8 cellular contexts compared by ENCODE assay signal in genomic region chrX:67545772-67546495, GRCh38. TPM values are rescaled to one million over a fixed set of nuclear protein-coding genes. Genes with fewer than 3 reads are reported as not detected.
A peak's percentile ranks its signal among the peaks of the same experiment; 100 is the strongest.
DNase-seq lines count a peak whose midpoint lies in the region; ATAC-seq and TF ChIP-seq lines count a peak whose summit lies in the region.

No MANE protein-coding gene starts in this region.

- H3K27ac ChIP-seq in ascending aorta (peak overlapping the region; percentile 79), iPS-20b (ENCODE audit: low read length) (no peak overlapping the region)

- H3K9me3 ChIP-seq in ascending aorta (no peaks in the 10 kb centered on the region), iPS-20b (ENCODE audit: insufficient read depth, low read depth, low read length) (no peaks in the 10 kb centered on the region)

- H3K27me3 ChIP-seq in ascending aorta (no peaks in the 10 kb centered on the region), iPS-20b (ENCODE audit: insufficient read depth, low read length) (peaks cover 48% of the 10 kb centered on the region)

- H3K4me3 ChIP-seq in ascending aorta (peak overlapping the region; percentile 42 to 68), iPS-20b (ENCODE audit: low read length) (peak overlapping the region; percentile 71)

- peak overlapping the region; percentile 45; the same call in 1 of the 2 replicates for H3K9ac ChIP-seq in iPS-20b (ENCODE audit: low read depth, low read length)

- TF ChIP-seq CTCF in ascending aorta (IDR thresholded peaks at IDR 0.05): no peak

- DNase-seq in HK-2 (ENCODE audit: unreplicated experiment): peak; percentile 5
- DNase-seq in ascending aorta (ENCODE audit: low spot score in 2 of 2): peak in 1 of 2 donors; percentile 65
- DNase-seq in stimulated activated naive CD8-positive, alpha-beta T cell treated with anti-CD3 and anti-CD28 coated beads, Interleukin-15, Interleukin-2, amounts not matched to agents 100 U/mL and 50 U/mL, for 24 hours: peak; percentile 2
- no peak for DNase-seq in NCI-H1092 (lab: John Stamatoyannopoulos, UW)
- DNase-seq in HuH-7.5 (ENCODE audit: low spot score): no peak
- no peak for DNase-seq in NCI-H748 treated with DMSO at 0.1 percent for 48 hours (lab: John Stamatoyannopoulos, UW)
- no peak for DNase-seq in cerebellum (ENCODE audit: low spot score)

- H3K36me3 ChIP-seq in ascending aorta (no peaks in the 10 kb centered on the region), iPS-20b (ENCODE audit: insufficient read depth, low read depth, low read length) (no peaks in the 10 kb centered on the region)

- intact Hi-C loops in ascending aorta (cut with DNase I): loop anchor here (5.0 to 10.0 kb wide), 2 partner anchors 239 to 951 kb away; partner anchors contain the start of gene YIPF6

- no peak for ATAC-seq in stimulated activated naive CD8-positive, alpha-beta T cell treated with anti-CD3 and anti-CD28 coated beads, Interleukin-15, Interleukin-2, amounts not matched to agents 100 U/mL and 50 U/mL, for 24 hours

- no peaks in the 10 kb centered on the region for H3K4me1 ChIP-seq in ascending aorta
- H3K4me1 ChIP-seq in iPS-20b (ENCODE audit: insufficient read depth, low read length): peaks cover 12% of the 10 kb centered on the region; the same call in 1 of the 2 replicates

RNA-seq across cellular contexts. Expression of gene AR, which starts 2.1 kb away (rescaled TPM):
- total RNA-seq in ascending aorta (16.3 TPM), cerebellum (2.1 TPM)

Comparison
In these comparisons a context has a peak if more than half of its experiments do, and no peak if none do; other contexts are left out.
1. DNase-seq: peak in HK-2 (single experiment) and stimulated activated naive CD8-positive, alpha-beta T cell treated with anti-CD3 and anti-CD28 coated beads, Interleukin-15, Interleukin-2, amounts not matched to agents 100 U/mL and 50 U/mL, for 24 hours (single experiment); none in NCI-H1092 (single experiment), HuH-7.5 (single experiment), NCI-H748 treated with DMSO at 0.1 percent for 48 hours (single experiment) and cerebellum (single experiment).